ENCODE assay signal across 8 cellular contexts in the genomic region with DNA sequence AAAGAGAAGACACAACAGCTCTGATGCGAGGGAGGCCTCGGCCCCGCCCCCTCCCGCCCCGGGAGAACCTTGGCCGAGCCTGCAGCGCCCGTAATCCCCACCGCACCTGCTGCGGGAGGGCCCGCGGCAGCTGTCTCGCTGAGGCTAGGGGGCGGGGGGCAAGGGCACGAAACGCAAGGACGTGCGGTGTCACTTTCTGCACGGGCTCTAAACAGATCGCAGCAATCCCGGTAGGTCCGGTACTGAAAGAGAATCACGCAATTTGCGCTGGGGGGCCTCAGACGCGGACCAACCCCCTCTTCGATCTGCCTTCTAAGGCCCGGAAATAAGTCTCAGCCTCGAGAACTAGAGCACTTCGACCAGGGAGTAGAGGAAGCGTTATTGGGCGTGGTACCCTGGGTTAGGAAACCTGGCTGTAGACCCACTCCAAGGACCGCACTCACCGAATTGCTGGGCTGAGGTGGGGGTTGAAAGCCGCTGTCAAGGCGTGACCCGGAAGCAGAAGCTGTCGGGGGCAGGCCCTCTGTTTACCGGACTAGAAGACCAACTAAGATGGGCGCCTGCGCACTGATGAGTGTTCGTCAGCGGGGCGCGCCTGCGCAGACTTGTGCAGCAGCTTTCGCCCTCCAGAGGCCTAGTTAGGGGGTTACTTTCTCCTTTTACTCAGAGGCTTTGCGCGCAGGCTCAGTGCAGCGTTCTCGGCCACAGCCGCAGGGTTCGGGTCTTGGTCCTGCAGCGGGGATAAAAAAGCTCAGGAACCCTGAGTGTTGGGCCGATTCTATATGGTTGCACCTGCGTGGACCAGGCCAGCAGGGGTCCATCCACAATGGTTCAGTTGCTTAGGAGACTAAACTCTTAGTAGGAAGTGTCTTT. TPM values are rescaled to one million over a fixed set of nuclear protein-coding genes. Genes with fewer than 3 reads are reported as not detected.
DNase-seq lines count a peak whose midpoint lies in the region; ATAC-seq lines count a peak whose summit lies in the region.

A gene with protein sequence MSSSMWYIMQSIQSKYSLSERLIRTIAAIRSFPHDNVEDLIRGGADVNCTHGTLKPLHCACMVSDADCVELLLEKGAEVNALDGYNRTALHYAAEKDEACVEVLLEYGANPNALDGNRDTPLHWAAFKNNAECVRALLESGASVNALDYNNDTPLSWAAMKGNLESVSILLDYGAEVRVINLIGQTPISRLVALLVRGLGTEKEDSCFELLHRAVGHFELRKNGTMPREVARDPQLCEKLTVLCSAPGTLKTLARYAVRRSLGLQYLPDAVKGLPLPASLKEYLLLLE (minus strand): TSS at position 500 of the 873 bp plus-strand sequence. CDS start 4,019 bp downstream, outside the sequence.

- peaks cover 1% of the 10 kb centered on the region for H3K27me3 ChIP-seq in CD4-positive, CD25-positive, alpha-beta regulatory T cell (ENCODE audit: control insufficient read depth, insufficient read depth, low read length)

- H3K27ac ChIP-seq in CD4-positive, CD25-positive, alpha-beta regulatory T cell (ENCODE audit: insufficient read depth, low read length, poor library complexity, severe bottlenecking) = peak within 1 kb of the TSS; percentile 88

- H3K4me3 ChIP-seq in CD4-positive, CD25-positive, alpha-beta regulatory T cell (ENCODE audit: low read depth, low read length) = peak within 1 kb of the TSS; percentile 88

- H3K9me3 ChIP-seq in CD4-positive, CD25-positive, alpha-beta regulatory T cell (ENCODE audit: control insufficient read depth in 2 of 2, low read length in 2 of 2) = no peaks in the 10 kb centered on the region

- peaks cover 12 to 55% (median 32%) of the 10 kb centered on the region in 4 donors for H3K4me1 Mint-ChIP-seq in CD4-positive, CD25-positive, alpha-beta regulatory T cell
- peaks cover 6% of the 10 kb centered on the region for H3K4me1 Mint-ChIP-seq in dendritic cell treated with granulocyte-macrophage colony-stimulating factor and Interleukin-4, amounts not matched to agents 40 ng/mL and 50 ng/mL, for 4 days (ENCODE audit: low read depth)

- peak; percentile 97 to 99 (median 99) for DNase-seq in CD4-positive, CD25-positive, alpha-beta regulatory T cell
- peak; percentile 97 for DNase-seq in NCI-H748 treated with DMSO at 0.1 percent for 48 hours (lab: John Stamatoyannopoulos, UW)
- DNase-seq in activated CD4-positive, alpha-beta T cell treated with anti-CD3 and anti-CD28 coated beads, Interleukin-2, amount 50 U/mL, for 24 hours (ENCODE audit: low read depth in 1 of 2, low spot score in 1 of 2) = peak; percentile 97 to 99
- peak; percentile 99 for DNase-seq in left lobe of liver (ENCODE audit: low spot score)
- peak; percentile 98 for DNase-seq in stimulated activated CD4-positive, alpha-beta T cell treated with anti-CD3 and anti-CD28 coated beads, Interleukin-2, amount 100 ng/mL, for 4 hours (ENCODE audit: low read depth)

- H3K4me3 Mint-ChIP-seq in CD4-positive, CD25-positive, alpha-beta regulatory T cell = peak within 1 kb of the TSS; percentile 97 to 98 (median 98)
- H3K4me3 Mint-ChIP-seq in dendritic cell treated with granulocyte-macrophage colony-stimulating factor and Interleukin-4, amounts not matched to agents 40 ng/mL and 50 ng/mL, for 4 days = peak within 1 kb of the TSS; percentile 88

- intact Hi-C loops in dendritic cell treated with granulocyte-macrophage colony-stimulating factor and Interleukin-4, amounts not matched to agents 40 ng/mL and 50 ng/mL, for 4 days (cut with micrococcal nuclease) = loop anchor here (1.0 kb wide), 1 partner anchor 51 kb away; a partner anchor contains a TSS

- H3K36me3 ChIP-seq in CD4-positive, CD25-positive, alpha-beta regulatory T cell (ENCODE audit: control insufficient read depth, insufficient read depth, low read length) = peaks cover 9% of the 10 kb centered on the region

- no peaks in the 10 kb centered on the region for H3K27me3 Mint-ChIP-seq in CD4-positive, CD25-positive, alpha-beta regulatory T cell
- H3K27me3 Mint-ChIP-seq in dendritic cell treated with granulocyte-macrophage colony-stimulating factor and Interleukin-4, amounts not matched to agents 40 ng/mL and 50 ng/mL, for 4 days = no peaks in the 10 kb centered on the region

- no peaks in the 10 kb centered on the region for H3K36me3 Mint-ChIP-seq in CD4-positive, CD25-positive, alpha-beta regulatory T cell
- peaks cover 32% of the 10 kb centered on the region for H3K36me3 Mint-ChIP-seq in dendritic cell treated with granulocyte-macrophage colony-stimulating factor and Interleukin-4, amounts not matched to agents 40 ng/mL and 50 ng/mL, for 4 days (ENCODE audit: low read depth)

- ATAC-seq in CD4-positive, CD25-positive, alpha-beta regulatory T cell (ENCODE audit: low read depth in 2 of 2) = peak; percentile 88 to 95
- ATAC-seq in GM19395 (IDR thresholded peaks at IDR 0.05; ENCODE audit: unreplicated experiment) (peak; percentile 95), HG03565 (IDR thresholded peaks at IDR 0.05; ENCODE audit: unreplicated experiment) (peak; percentile 85), left lobe of liver (peak; percentile 97)

- peaks cover 24% of the 10 kb centered on the region for H3K4me1 ChIP-seq in CD4-positive, CD25-positive, alpha-beta regulatory T cell (ENCODE audit: control insufficient read depth, insufficient read depth, low read length, poor library complexity, severe bottlenecking)

- H3K27ac Mint-ChIP-seq in CD4-positive, CD25-positive, alpha-beta regulatory T cell = peak within 1 kb of the TSS; percentile 98 to 99 (median 99)
- peak within 1 kb of the TSS; percentile 91 for H3K27ac Mint-ChIP-seq in dendritic cell treated with granulocyte-macrophage colony-stimulating factor and Interleukin-4, amounts not matched to agents 40 ng/mL and 50 ng/mL, for 4 days

- H3K9me3 Mint-ChIP-seq in CD4-positive, CD25-positive, alpha-beta regulatory T cell = no peaks in the 10 kb centered on the region
- H3K9me3 Mint-ChIP-seq in dendritic cell treated with granulocyte-macrophage colony-stimulating factor and Interleukin-4, amounts not matched to agents 40 ng/mL and 50 ng/mL, for 4 days = no peaks in the 10 kb centered on the region

RNA-seq across cellular contexts. Expression of the gene that starts here (rescaled TPM):
- 46.6 TPM for total RNA-seq in CD4-positive, CD25-positive, alpha-beta regulatory T cell
- 100 to 1,000 TPM in 1 of 4 donors, 10 to 100 TPM in 3; 73.2 to 121 (median 90.0) TPM for polyA plus RNA-seq in CD4-positive, CD25-positive, alpha-beta regulatory T cell
- 24.7 TPM for total RNA-seq in left lobe of liver

Comparison
In these comparisons a context has a peak if more than half of its experiments do, and no peak if none do; other contexts are left out.
1. Peak in every context shown above with its lines: DNase-seq, ATAC-seq, H3K4me3 ChIP-seq and H3K27ac ChIP-seq.